Comparison of ENCODE assay signal across 18 cellular contexts in genomic region chr3:2525968-2526367, GRCh38.
"Had no signal": no experiment of that assay in that cellular context is flagged by ENCODE, and none has a peak within 500 bp of the region (broad histone marks: within the 10 kb centered on the region; RNA-seq: fewer than 3 reads in every experiment).

No MANE protein-coding gene starts in this region.

- H3K4me1 ChIP-seq: left ventricle myocardium inferior, pancreas, prostate gland, spleen, uterus had no signal

- DNase-seq: islet precursor cell; left ventricle myocardium inferior; mesendoderm; midbrain; mucosa of descending colon; naive thymus-derived CD4-positive, alpha-beta T cell; nucleus accumbens; pancreas; retina; right cardiac atrium; spleen; stimulated activated CD4-positive, alpha-beta T cell treated with anti-CD3 and anti-CD28 coated beads, Interleukin-4, amount 100 ng/mL, for 24 hours; stimulated activated naive CD4-positive, alpha-beta T cell; uterus had no signal

- H3K9me3 ChIP-seq: left ventricle myocardium inferior, mucosa of descending colon, pancreas, prostate gland, spleen, tibial nerve, uterus had no signal

- H3K27me3 ChIP-seq: pancreas, spleen, tibial nerve, uterus had no signal

- H3K36me3 ChIP-seq: left ventricle myocardium inferior, pancreas, prostate gland, spleen, tibial nerve, uterus had no signal

- H3K4me3 ChIP-seq: left ventricle myocardium inferior, lung, mucosa of descending colon, pancreas, prostate gland, skin epidermis, spleen, tibial nerve, uterus had no signal

- H3K27ac ChIP-seq: left ventricle myocardium inferior, pancreas, prostate gland, skin epidermis, spleen, tibial nerve, uterus had no signal
